In genomic region chr9:93064392-93065124, GRCh38 we compare ENCODE assay signal across 8 cellular contexts. TPM values are rescaled to one million over a fixed set of nuclear protein-coding genes. Genes with fewer than 3 reads are reported as not detected.
DNase-seq lines count a peak whose midpoint lies in the region; ATAC-seq and TF ChIP-seq lines count a peak whose summit lies in the region.

No MANE protein-coding gene starts in this region.

- H3K27me3 ChIP-seq in Peyer's patch (no peaks in the 10 kb centered on the region), upper lobe of left lung (no peaks in the 10 kb centered on the region)
- no peaks in the 10 kb centered on the region for H3K27me3 ChIP-seq in naive thymus-derived CD4-positive, alpha-beta T cell (ENCODE audit: control insufficient read depth in 2 of 2, insufficient read depth in 2 of 2, low read length in 2 of 2)

- no peak for TF ChIP-seq EP300 in upper lobe of left lung (IDR thresholded peaks at IDR 0.05)

- TF ChIP-seq POLR2A in GM19193 (IDR thresholded peaks at IDR 0.05; ENCODE audit: extremely low read depth, insufficient read depth, insufficient read length) (peak; percentile 41), Peyer's patch (IDR thresholded peaks at IDR 0.05) (peak; percentile 10 to 24), upper lobe of left lung (IDR thresholded peaks at IDR 0.05) (no peak)

- no peaks in the 10 kb centered on the region for H3K36me3 ChIP-seq in Peyer's patch
- peaks cover 0 to 17% (median 6%) of the 10 kb centered on the region in 3 experiments for H3K36me3 ChIP-seq in naive thymus-derived CD4-positive, alpha-beta T cell (ENCODE audit: control insufficient read depth in 2 of 3, insufficient read depth in 3 of 3, low read length in 3 of 3)
- H3K36me3 ChIP-seq in upper lobe of left lung, result no peaks in the 10 kb centered on the region

- peak overlapping the region; percentile 96 for H3K27ac Mint-ChIP-seq in activated T-helper 1 cell treated with anti-CD3 and anti-CD28 coated beads, Interleukin-12 subunit alpha, Interleukin-12 subunit beta, Interleukin-2, Interleukin-4 antibody, amounts not matched to agents 30 ng/mL and 10 ng/mL and 1 ng/mL, durations not matched to agents 14 hours and 24 hours and 36 hours
- peak overlapping the region; percentile 97 to 100 (median 99) for H3K27ac Mint-ChIP-seq in naive thymus-derived CD4-positive, alpha-beta T cell

- DNase-seq in Peyer's patch, result peak in 2 of 3 donors; percentile 95 to 97
- peak; percentile 91 for DNase-seq in activated T-helper 1 cell treated with anti-CD3 and anti-CD28 coated beads, Interleukin-12 subunit alpha, Interleukin-12 subunit beta, Interleukin-2, Interleukin-4 antibody, amounts not matched to agents 30 ng/mL and 10 ng/mL and 1 ng/mL, durations not matched to agents 14 hours and 24 hours and 36 hours (ENCODE audit: low spot score)
- DNase-seq in naive thymus-derived CD4-positive, alpha-beta T cell, result peak; percentile 54 to 95 (median 90)
- peak in 1 of 2 donors; percentile 65 for DNase-seq in upper lobe of left lung
- no peak for DNase-seq in globus pallidus (ENCODE audit: low spot score)
- no peak for DNase-seq in NCI-H1436 (lab: John Stamatoyannopoulos, UW)

- peak overlapping the region; percentile 91 for H3K4me3 Mint-ChIP-seq in activated T-helper 1 cell treated with anti-CD3 and anti-CD28 coated beads, Interleukin-12 subunit alpha, Interleukin-12 subunit beta, Interleukin-2, Interleukin-4 antibody, amounts not matched to agents 30 ng/mL and 10 ng/mL and 1 ng/mL, durations not matched to agents 14 hours and 24 hours and 36 hours
- H3K4me3 Mint-ChIP-seq in naive thymus-derived CD4-positive, alpha-beta T cell, result peak overlapping the region; percentile 87 to 97 (median 92)

- no peaks in the 10 kb centered on the region for H3K9me3 ChIP-seq in Peyer's patch
- no peaks in the 10 kb centered on the region for H3K9me3 ChIP-seq in naive thymus-derived CD4-positive, alpha-beta T cell (ENCODE audit: control insufficient read depth in 2 of 3, low read length in 3 of 3)
- no peaks in the 10 kb centered on the region for H3K9me3 ChIP-seq in upper lobe of left lung

- intact Hi-C loops in activated T-helper 1 cell treated with anti-CD3 and anti-CD28 coated beads, Interleukin-12 subunit alpha, Interleukin-12 subunit beta, Interleukin-2, Interleukin-4 antibody, amounts not matched to agents 30 ng/mL and 10 ng/mL and 1 ng/mL, durations not matched to agents 14 hours and 24 hours and 36 hours (cut with micrococcal nuclease), result loop anchor here (1.0 to 5.0 kb wide), 10 partner anchors 19 to 299 kb away; partner anchors contain the start of gene NINJ1
- intact Hi-C loops in naive thymus-derived CD4-positive, alpha-beta T cell (cut with micrococcal nuclease), result loop anchor here (1.0 to 10.0 kb wide), 15 partner anchors 8 to 1660 kb away; partner anchors contain the start of genes NINJ1 (in 2 of the 2), AOPEP (in 1 of the 2), BICD2 (in 1 of the 2) and FAM120AOS (in 1 of the 2)

- H3K4me1 ChIP-seq in Peyer's patch (peaks cover 0 to 51% (median 42%) of the 10 kb centered on the region in 4 donors), upper lobe of left lung (peaks cover 2 to 21% (median 16%) of the 10 kb centered on the region in 4 donors)
- peaks cover 63 to 87% of the 10 kb centered on the region in 2 donors for H3K4me1 ChIP-seq in naive thymus-derived CD4-positive, alpha-beta T cell (ENCODE audit: control insufficient read depth in 2 of 2, insufficient read depth in 2 of 2, low read length in 2 of 2)

- H3K9me3 Mint-ChIP-seq in activated T-helper 1 cell treated with anti-CD3 and anti-CD28 coated beads, Interleukin-12 subunit alpha, Interleukin-12 subunit beta, Interleukin-2, Interleukin-4 antibody, amounts not matched to agents 30 ng/mL and 10 ng/mL and 1 ng/mL, durations not matched to agents 14 hours and 24 hours and 36 hours, result no peaks in the 10 kb centered on the region
- H3K9me3 Mint-ChIP-seq in naive thymus-derived CD4-positive, alpha-beta T cell, result no peaks in the 10 kb centered on the region

- TF ChIP-seq CTCF in Peyer's patch (IDR thresholded peaks at IDR 0.05) (no peak), upper lobe of left lung (IDR thresholded peaks at IDR 0.05) (no peak)

- H3K4me3 ChIP-seq in Peyer's patch (peak overlapping the region in 1 of 4 donors; percentile 13), upper lobe of left lung (no peak overlapping the region)
- peak overlapping the region; percentile 90 for H3K4me3 ChIP-seq in naive thymus-derived CD4-positive, alpha-beta T cell (ENCODE audit: low read length)

- peaks cover 37% of the 10 kb centered on the region for H3K36me3 Mint-ChIP-seq in activated T-helper 1 cell treated with anti-CD3 and anti-CD28 coated beads, Interleukin-12 subunit alpha, Interleukin-12 subunit beta, Interleukin-2, Interleukin-4 antibody, amounts not matched to agents 30 ng/mL and 10 ng/mL and 1 ng/mL, durations not matched to agents 14 hours and 24 hours and 36 hours (ENCODE audit: low read depth)
- peaks cover 0 to 56% (median 29%) of the 10 kb centered on the region in 5 donors for H3K36me3 Mint-ChIP-seq in naive thymus-derived CD4-positive, alpha-beta T cell

- 52 to 64% methylated on average over 7 to 12 of the region's 12 CpGs for WGBS in upper lobe of left lung, 2 donors

- ATAC-seq in HG03095 (IDR thresholded peaks at IDR 0.05; ENCODE audit: unreplicated experiment) (peak; percentile 89), upper lobe of left lung (ENCODE audit: low FRiP score in 2 of 2) (peak; percentile 52 to 70)
- peak; percentile 96 for ATAC-seq in naive thymus-derived CD4-positive, alpha-beta T cell

- peak overlapping the region; percentile 75 to 97 (median 85) for H3K27ac ChIP-seq in Peyer's patch
- H3K27ac ChIP-seq in naive thymus-derived CD4-positive, alpha-beta T cell (ENCODE audit: low read depth, low read length), result peak overlapping the region; percentile 88
- H3K27ac ChIP-seq in upper lobe of left lung, result peak overlapping the region in 1 of 4 donors; percentile 48

- no peaks in the 10 kb centered on the region for H3K27me3 Mint-ChIP-seq in activated T-helper 1 cell treated with anti-CD3 and anti-CD28 coated beads, Interleukin-12 subunit alpha, Interleukin-12 subunit beta, Interleukin-2, Interleukin-4 antibody, amounts not matched to agents 30 ng/mL and 10 ng/mL and 1 ng/mL, durations not matched to agents 14 hours and 24 hours and 36 hours (ENCODE audit: insufficient read depth)
- H3K27me3 Mint-ChIP-seq in naive thymus-derived CD4-positive, alpha-beta T cell, result no peaks in the 10 kb centered on the region

- POLR2A ChIA-PET in naive thymus-derived CD4-positive, alpha-beta T cell (lab: Charles Lee), result interaction anchor here (0.6 to 10.5 kb wide), 30 partner anchors 12 to 502 kb away, joined by 3 to 365 read pairs (median 5); partner anchors contain the start of genes CARD19 and NINJ1

- CTCF ChIA-PET in naive thymus-derived CD4-positive, alpha-beta T cell (lab: Charles Lee), result interaction anchor here (1.0 to 2.8 kb wide), 13 partner anchors 12 to 111 kb away, joined by 3 to 12 read pairs (median 4); no protein-coding TSS in a partner anchor

- peaks cover 85% of the 10 kb centered on the region for H3K4me1 Mint-ChIP-seq in activated T-helper 1 cell treated with anti-CD3 and anti-CD28 coated beads, Interleukin-12 subunit alpha, Interleukin-12 subunit beta, Interleukin-2, Interleukin-4 antibody, amounts not matched to agents 30 ng/mL and 10 ng/mL and 1 ng/mL, durations not matched to agents 14 hours and 24 hours and 36 hours (ENCODE audit: low read depth)
- peaks cover 71 to 95% (median 86%) of the 10 kb centered on the region in 7 donors for H3K4me1 Mint-ChIP-seq in naive thymus-derived CD4-positive, alpha-beta T cell

RNA-seq across cellular contexts. Expression of gene SUSD3, which starts 6.1 kb away (rescaled TPM):
- 10 to 100 TPM in 1 of 4 donors, 1 to 10 TPM in 3; 5.5 to 21.5 (median 7.9) TPM for total RNA-seq in Peyer's patch
- 31.7 and 33.2 TPM in 2 replicates for total RNA-seq in activated T-helper 1 cell treated with anti-CD3 and anti-CD28 coated beads, Interleukin-12 subunit alpha, Interleukin-12 subunit beta, Interleukin-2, Interleukin-4 antibody, amounts not matched to agents 30 ng/mL and 10 ng/mL and 1 ng/mL, durations not matched to agents 14 hours and 24 hours and 36 hours
- total RNA-seq in naive thymus-derived CD4-positive, alpha-beta T cell, result 10 to 100 TPM; 62.8 to 83.5 (median 68.7) TPM
- polyA plus RNA-seq in naive thymus-derived CD4-positive, alpha-beta T cell, result 100 to 1,000 TPM; 186 to 315 TPM
- total RNA-seq in upper lobe of left lung, result 10 to 100 TPM in 1 of 6 donors, 1 to 10 TPM in 5; 3.9 to 17.8 (median 5.2) TPM

RNA-seq across cellular contexts. Expression of gene CARD19, which starts 31.5 kb away (rescaled TPM):
- total RNA-seq in Peyer's patch (10 to 100 TPM; 34.7 to 74.4 (median 58.9) TPM), upper lobe of left lung (10 to 100 TPM; 34.7 to 92.3 (median 41.7) TPM)
- 40.5 and 41.7 TPM in 2 replicates for total RNA-seq in activated T-helper 1 cell treated with anti-CD3 and anti-CD28 coated beads, Interleukin-12 subunit alpha, Interleukin-12 subunit beta, Interleukin-2, Interleukin-4 antibody, amounts not matched to agents 30 ng/mL and 10 ng/mL and 1 ng/mL, durations not matched to agents 14 hours and 24 hours and 36 hours
- total RNA-seq in naive thymus-derived CD4-positive, alpha-beta T cell, result 10 to 100 TPM; 43.0 to 90.0 (median 54.1) TPM
- 10 to 100 TPM; 59.2 to 75.6 TPM for polyA plus RNA-seq in naive thymus-derived CD4-positive, alpha-beta T cell

Comparison
In these comparisons a context has a peak if more than half of its experiments do, and no peak if none do; other contexts are left out.
1. POLR2A ChIP-seq: peak in GM19193 (single experiment) and Peyer's patch (2 of 2); none in upper lobe of left lung (0 of 4).
2. DNase-seq: peak in Peyer's patch (2 of 3), activated T-helper 1 cell treated with anti-CD3 and anti-CD28 coated beads, Interleukin-12 subunit alpha, Interleukin-12 subunit beta, Interleukin-2, Interleukin-4 antibody, amounts not matched to agents 30 ng/mL and 10 ng/mL and 1 ng/mL, durations not matched to agents 14 hours and 24 hours and 36 hours (single experiment) and naive thymus-derived CD4-positive, alpha-beta T cell (9 of 9); none in globus pallidus (single experiment) and NCI-H1436 (single experiment).
3. Peak in every context shown above with its lines, with median percentiles within 50 percentile points of each other: ATAC-seq.